In genomic region chr7:107643407-107643806, GRCh38 we compare ENCODE assay signal across 1 cellular context.
TF ChIP-seq lines count a peak whose summit lies in the region.

No MANE protein-coding gene starts in this region.

TF ChIP-seq in GM23338, 12 proteins besides CTCF, POLR2A, EP300 and RAD21 (continued from another document):
- TF ChIP-seq ZNF114 (CRISPR knock-in tag; IDR thresholded peaks at IDR 0.05) (no peak), CREB1 (CRISPR knock-in tag; IDR thresholded peaks at IDR 0.05; ENCODE audit: low read depth) (no peak), ZNF331 (CRISPR knock-in tag; IDR thresholded peaks at IDR 0.05; ENCODE audit: low read depth) (no peak), POLR2AphosphoS5 (IDR thresholded peaks at IDR 0.05; ENCODE audit: low read depth) (no peak), ETS1 (IDR thresholded peaks at IDR 0.05) (no peak), EZH2 (IDR thresholded peaks at IDR 0.05; ENCODE audit: low read depth, unreplicated experiment) (no peak)
